ENCODE assay signal across 23 cellular contexts in genomic region chr1:246532519-246532918, GRCh38. TPM values are rescaled to one million over a fixed set of nuclear protein-coding genes. Genes with fewer than 3 reads are reported as not detected.
DNase-seq lines count a peak whose midpoint lies in the region; ATAC-seq and TF ChIP-seq lines count a peak whose summit lies in the region.
"Had no signal": no experiment of that assay in that cellular context is flagged by ENCODE, and none has a peak within 500 bp of the region (broad histone marks: within the 10 kb centered on the region; RNA-seq: fewer than 3 reads in every experiment).

No MANE protein-coding gene starts in this region.

- H3K9me3 ChIP-seq in A673 (ENCODE audit: low read depth, low read length, poor library complexity, severe bottlenecking): peaks cover 9% of the 10 kb centered on the region
- H3K9me3 ChIP-seq in DOHH2 (ENCODE audit: control insufficient read depth, insufficient read depth, low read length): peaks cover 10% of the 10 kb centered on the region; the same call in 1 of the 2 replicates
- H3K9me3 ChIP-seq in fibroblast of lung (ENCODE audit: control insufficient read depth, insufficient read depth, low read depth, low read length): no peaks in the 10 kb centered on the region
- H3K9me3 ChIP-seq: pancreas had no signal

- H3K79me2 ChIP-seq in DOHH2 (ENCODE audit: control insufficient read depth, low read length): no peaks in the 10 kb centered on the region
- no peaks in the 10 kb centered on the region for H3K79me2 ChIP-seq in fibroblast of lung (ENCODE audit: control insufficient read depth, insufficient read depth, low read length)

- H3K4me2 ChIP-seq in DOHH2 (ENCODE audit: low read length) (no peak overlapping the region), fibroblast of lung (ENCODE audit: extremely low read depth, insufficient read depth, low read length) (no peak overlapping the region)
- H3K4me2 ChIP-seq: KMS-11 had no signal

- DNase-seq in A673 (ENCODE audit: low spot score) (no peak), NCI-H69 (lab: John Stamatoyannopoulos, UW) (peak; percentile 17), fibroblast of lung (ENCODE audit: low read depth in 2 of 2) (no peak), AG08396 (ENCODE audit: low spot score) (no peak), NCI-H1436 treated with DMSO at 0.1 percent for 48 hours (lab: John Stamatoyannopoulos, UW) (no peak), GOT3 (lab: John Stamatoyannopoulos, UW) (no peak)
- no peak for DNase-seq in activated naive CD8-positive, alpha-beta T cell treated with anti-CD3 and anti-CD28 coated beads, Interleukin-2, amount 50 U/mL, for 24 hours
- DNase-seq: mesenchymal stem cell; naive thymus-derived CD4-positive, alpha-beta T cell; NCI-H1092; pancreas; sigmoid colon; stimulated activated CD4-positive, alpha-beta T cell treated with anti-CD3 and anti-CD28 coated beads, Interleukin-2, amount 100 ng/mL, for 24 hours; stimulated activated naive CD8-positive, alpha-beta T cell treated with anti-CD3 and anti-CD28 coated beads, Interleukin-15, Interleukin-2, amounts not matched to agents 100 U/mL and 50 U/mL, for 24 hours; T-helper 9 cell had no signal

- H3K9ac ChIP-seq in fibroblast of lung (ENCODE audit: insufficient read depth, low read length): no peak overlapping the region
- H3K9ac ChIP-seq: KMS-11 had no signal

- no peaks in the 10 kb centered on the region for H3F3A ChIP-seq in DOHH2 (ENCODE audit: control insufficient read depth, insufficient read depth)

- H3K27ac ChIP-seq in A673 (ENCODE audit: low read depth, low read length, poor library complexity, severe bottlenecking): no peak overlapping the region
- H3K27ac ChIP-seq in DOHH2 (ENCODE audit: low read depth, low read length): no peak overlapping the region
- no peak overlapping the region for H3K27ac ChIP-seq in fibroblast of lung (ENCODE audit: insufficient read depth, low read length)
- H3K27ac ChIP-seq: HL-60, KMS-11, pancreas, sigmoid colon, SJSA1, tibial nerve had no signal

- H3K27me3 Mint-ChIP-seq in activated naive CD8-positive, alpha-beta T cell treated with anti-CD3 and anti-CD28 coated beads, Interleukin-2, amount 50 U/mL, for 24 hours: no peaks in the 10 kb centered on the region
- H3K27me3 Mint-ChIP-seq: activated naive CD8-positive, alpha-beta T cell; dendritic cell treated with granulocyte-macrophage colony-stimulating factor and Interleukin-4, amounts not matched to agents 40 ng/mL and 50 ng/mL, for 4 days had no signal

- TF ChIP-seq CTCF in A673 (conservative IDR thresholded peaks at IDR 0.05; ENCODE audit: low read depth, low read length) (peak; percentile 29; the same call in 1 of the 2 replicates), DOHH2 (IDR thresholded peaks at IDR 0.05; ENCODE audit: low read depth, low read length, poor library complexity, severe bottlenecking) (peak; percentile 19), fibroblast of lung (conservative IDR thresholded peaks at IDR 0.05 in 1 of 2, IDR thresholded peaks at IDR 0.05 in 1 of 2; ENCODE audit: low read depth in 1 of 2, low read length in 2 of 2) (peak; percentile 13 to 14)

- H3K36me3 ChIP-seq in A673 (ENCODE audit: insufficient read depth, low read length, poor library complexity, severe bottlenecking): no peaks in the 10 kb centered on the region
- no peaks in the 10 kb centered on the region for H3K36me3 ChIP-seq in DOHH2 (ENCODE audit: control insufficient read depth, low read length)
- no peaks in the 10 kb centered on the region for H3K36me3 ChIP-seq in fibroblast of lung (ENCODE audit: control insufficient read depth, insufficient read depth, low read length)
- H3K36me3 ChIP-seq: pancreas, sigmoid colon, SJSA1, tibial nerve had no signal

- H4K20me1 ChIP-seq in DOHH2 (ENCODE audit: control insufficient read depth, insufficient read depth, low read depth, low read length) (no peaks in the 10 kb centered on the region), fibroblast of lung (ENCODE audit: control insufficient read depth, extremely low read depth, insufficient read depth, low read length) (no peaks in the 10 kb centered on the region)

- no peak overlapping the region for H2AFZ ChIP-seq in fibroblast of lung (ENCODE audit: low read length)

- no peak overlapping the region for H3K4me3 Mint-ChIP-seq in activated naive CD8-positive, alpha-beta T cell treated with anti-CD3 and anti-CD28 coated beads, Interleukin-2, amount 50 U/mL, for 24 hours
- H3K4me3 Mint-ChIP-seq: activated naive CD8-positive, alpha-beta T cell; dendritic cell treated with granulocyte-macrophage colony-stimulating factor and Interleukin-4, amounts not matched to agents 40 ng/mL and 50 ng/mL, for 4 days; naive thymus-derived CD4-positive, alpha-beta T cell had no signal

- H3K4me1 ChIP-seq in A673 (ENCODE audit: insufficient read depth, low read length, poor library complexity, severe bottlenecking) (peaks cover 5% of the 10 kb centered on the region), DOHH2 (ENCODE audit: control insufficient read depth, low read length) (peaks cover 6% of the 10 kb centered on the region), fibroblast of lung (ENCODE audit: control insufficient read depth, extremely low read depth, insufficient read depth, low read length) (no peaks in the 10 kb centered on the region)
- H3K4me1 ChIP-seq: pancreas, sigmoid colon, SJSA1, tibial nerve had no signal

- no peak overlapping the region for H3K27ac Mint-ChIP-seq in activated naive CD8-positive, alpha-beta T cell treated with anti-CD3 and anti-CD28 coated beads, Interleukin-2, amount 50 U/mL, for 24 hours
- H3K27ac Mint-ChIP-seq: activated naive CD8-positive, alpha-beta T cell; dendritic cell treated with granulocyte-macrophage colony-stimulating factor and Interleukin-4, amounts not matched to agents 40 ng/mL and 50 ng/mL, for 4 days; naive thymus-derived CD4-positive, alpha-beta T cell had no signal

- ATAC-seq in activated naive CD8-positive, alpha-beta T cell treated with anti-CD3 and anti-CD28 coated beads, Interleukin-2, amount 50 U/mL, for 24 hours: no peak
- ATAC-seq: activated CD4-positive, CD25-positive, alpha-beta regulatory T cell treated with anti-CD3 and anti-CD28 coated beads, Interleukin-2, amount 50 U/mL, for 24 hours; naive thymus-derived CD4-positive, alpha-beta T cell; pancreas; stimulated activated naive CD8-positive, alpha-beta T cell treated with anti-CD3 and anti-CD28 coated beads, Interleukin-15, Interleukin-2, amounts not matched to agents 100 U/mL and 50 U/mL, for 24 hours had no signal

- no TSS peak for BruUV-seq in A673 (replicated peaks; lab: Mats Ljungman, UMichigan)

- no peak overlapping the region for H3K4me3 ChIP-seq in A673 (ENCODE audit: low read depth, low read length, poor library complexity, severe bottlenecking)
- H3K4me3 ChIP-seq in DOHH2 (ENCODE audit: low read length): no peak overlapping the region
- H3K4me3 ChIP-seq in fibroblast of lung (replicated peaks in 1 of 4; ENCODE audit: control extremely low read depth in 1 of 4, insufficient read depth in 1 of 4, low read depth in 3 of 4, low read length in 4 of 4): no peak overlapping the region
- H3K4me3 ChIP-seq: pancreas, sigmoid colon, SJSA1, tibial nerve had no signal

- H3K36me3 Mint-ChIP-seq in activated naive CD8-positive, alpha-beta T cell treated with anti-CD3 and anti-CD28 coated beads, Interleukin-2, amount 50 U/mL, for 24 hours (ENCODE audit: low read depth): peaks cover 4% of the 10 kb centered on the region

- peaks cover under 1% of the 10 kb centered on the region for H3K4me1 Mint-ChIP-seq in activated naive CD8-positive, alpha-beta T cell treated with anti-CD3 and anti-CD28 coated beads, Interleukin-2, amount 50 U/mL, for 24 hours

- H3K27me3 ChIP-seq in A673 (replicated peaks; ENCODE audit: insufficient read depth, low read depth, low read length, poor library complexity) (no peaks in the 10 kb centered on the region), DOHH2 (ENCODE audit: control insufficient read depth, low read length) (no peaks in the 10 kb centered on the region), fibroblast of lung (ENCODE audit: control insufficient read depth, insufficient read depth, low read length) (peaks cover 5% of the 10 kb centered on the region)
- H3K27me3 ChIP-seq: pancreas, sigmoid colon, SJSA1, tibial nerve had no signal

- peaks cover 13% of the 10 kb centered on the region for H3K9me3 Mint-ChIP-seq in activated naive CD8-positive, alpha-beta T cell treated with anti-CD3 and anti-CD28 coated beads, Interleukin-2, amount 50 U/mL, for 24 hours

- intact Hi-C loops in A673 (cut with micrococcal nuclease; ENCODE audit: unreplicated experiment): no loop called here

- CTCF ChIA-PET in A673 (lab: Charles Lee): no interaction called here

- POLR2A ChIA-PET in A673 (lab: Charles Lee; ENCODE audit: low non-redundant PET): no interaction called here

- H3K9me2 ChIP-seq in DOHH2 (replicated peaks; ENCODE audit: control insufficient read depth, low read length): no peaks in the 10 kb centered on the region

RNA-seq across cellular contexts. Expression of gene SMYD3, which starts 25.4 kb away (rescaled TPM):
- total RNA-seq in A673 (2021) (29.0 and 40.8 TPM in 2 replicates), fibroblast of lung (69.4 and 71.7 TPM in 2 replicates)
- 30.1 and 83.1 TPM in 2 replicates for polyA plus RNA-seq in fibroblast of lung
- 32.4 and 71.3 TPM in 2 replicates for polyA plus RNA-seq in fibroblast of lung (2012)
- polyA minus RNA-seq in fibroblast of lung (ENCODE audit: low replicate concordance): 11.2 and 31.2 TPM in 2 replicates

RNA-seq across cellular contexts. Expression of gene TFB2M, which starts 33.5 kb away (rescaled TPM):
- 18.0 and 21.1 TPM in 2 replicates for total RNA-seq in A673 (2021)
- total RNA-seq in fibroblast of lung: 14.9 and 15.9 TPM in 2 replicates
- 20.1 and 22.3 TPM in 2 replicates for polyA plus RNA-seq in fibroblast of lung
- polyA plus RNA-seq in fibroblast of lung (2012): 12.9 and 14.7 TPM in 2 replicates
- polyA minus RNA-seq in fibroblast of lung (ENCODE audit: low replicate concordance): 0.94 and 1.4 TPM in 2 replicates

RNA-seq across cellular contexts. Expression of gene CNST, which starts 33.7 kb away (rescaled TPM):
- total RNA-seq in A673 (2021) (21.0 and 25.0 TPM in 2 replicates), fibroblast of lung (20.0 and 26.9 TPM in 2 replicates)
- 20.2 and 33.9 TPM in 2 replicates for polyA plus RNA-seq in fibroblast of lung
- polyA plus RNA-seq in fibroblast of lung (2012): 12.6 and 18.7 TPM in 2 replicates
- polyA minus RNA-seq in fibroblast of lung (ENCODE audit: low replicate concordance): 5.6 and 11.3 TPM in 2 replicates
